8 cellular contexts compared by ENCODE assay signal in genomic region chr22:50262460-50262911, GRCh38. TPM values are rescaled to one million over a fixed set of nuclear protein-coding genes. Genes with fewer than 3 reads are reported as not detected.
A peak's percentile ranks its signal among the peaks of the same experiment; 100 is the strongest.
DNase-seq lines count a peak whose midpoint lies in the region; TF ChIP-seq lines count a peak whose summit lies in the region.

No MANE protein-coding gene starts in this region.

- H4K5ac ChIP-seq in mesendoderm (ENCODE audit: low read length), result no peak overlapping the region

- H3K56ac ChIP-seq in mesendoderm (ENCODE audit: low read length), result no peak overlapping the region

- H3K36me3 Mint-ChIP-seq in immature natural killer cell, result no peaks in the 10 kb centered on the region

- no peaks in the 10 kb centered on the region for H3K79me1 ChIP-seq in mesendoderm (ENCODE audit: low read length)

- H2AFZ ChIP-seq in GM23248, result no peak overlapping the region

- H3K9me3 Mint-ChIP-seq in immature natural killer cell, result no peaks in the 10 kb centered on the region

- no peak overlapping the region for H3K27ac Mint-ChIP-seq in immature natural killer cell

- H3K4me2 ChIP-seq in GM23248 (ENCODE audit: unreplicated experiment) (no peak overlapping the region), mesendoderm (ENCODE audit: low read length) (no peak overlapping the region)

- no peak overlapping the region for H2BK120ac ChIP-seq in mesendoderm (ENCODE audit: low read depth, low read length)

- no peak overlapping the region for H4K8ac ChIP-seq in mesendoderm (ENCODE audit: low read depth, low read length)

- TF ChIP-seq CTCF in C4-2B (conservative IDR thresholded peaks at IDR 0.05), result no peak

- H3K23ac ChIP-seq in mesendoderm (ENCODE audit: low read length), result no peak overlapping the region

- H2BK15ac ChIP-seq in mesendoderm (replicated peaks; ENCODE audit: low read depth), result no peak overlapping the region

- no peaks in the 10 kb centered on the region for H3K9me2 ChIP-seq in GM23248 (ENCODE audit: insufficient read depth)

- H3K27me3 ChIP-seq in GM23248 (replicated peaks; ENCODE audit: insufficient read depth) (no peaks in the 10 kb centered on the region), mesendoderm (ENCODE audit: insufficient read depth, low read length, poor library complexity) (no peaks in the 10 kb centered on the region)

- in situ Hi-C loops in GM23248 (cut with MboI), result no loop called here

- H2AK5ac ChIP-seq in mesendoderm (ENCODE audit: low read length), result no peak overlapping the region

- H3K9ac ChIP-seq in GM23248, result no peak overlapping the region
- H3K9ac ChIP-seq in mesendoderm (ENCODE audit: low read length), result no peak overlapping the region

- H3K36me3 ChIP-seq in GM23248 (ENCODE audit: low read depth), result no peaks in the 10 kb centered on the region
- no peaks in the 10 kb centered on the region for H3K36me3 ChIP-seq in mesendoderm (ENCODE audit: control insufficient read depth, insufficient read depth, low read length)

- H3K27ac ChIP-seq in C4-2B, result peak overlapping the region; percentile 84
- H3K27ac ChIP-seq in GM23248, result no peak overlapping the region
- no peak overlapping the region for H3K27ac ChIP-seq in mesendoderm (ENCODE audit: low read depth, low read length)

- H3K4me1 ChIP-seq in GM23248 (ENCODE audit: insufficient read depth) (0 out of 2 replicates have a peak, but pooled peaks cover 3% of the 10 kb centered on the region), mesendoderm (ENCODE audit: control insufficient read depth, low read depth, low read length) (no peaks in the 10 kb centered on the region)

- no peak overlapping the region for H3K18ac ChIP-seq in mesendoderm (ENCODE audit: low read length)

- peaks cover 2 to 9% (median 6%) of the 10 kb centered on the region in 3 donors for H3K27me3 Mint-ChIP-seq in immature natural killer cell (ENCODE audit: low read depth in 3 of 3)

- no peaks in the 10 kb centered on the region for H3F3A ChIP-seq in GM23248 (ENCODE audit: insufficient read depth)

- WGBS in GM23248 (ENCODE audit: low coverage in 1 of 2, low lambda C conversion rate in 2 of 2, missing lambda C conversion rate in 2 of 2), 2 experiments, result 44 to 58% methylated on average over 7 of the region's 7 CpGs
- no CpG with 5 or more reads among the region's 7 CpGs for WGBS in mesendoderm (ENCODE audit: extremely low coverage, insufficient coverage, low lambda C conversion rate)

- no peak overlapping the region for H3K4me3 ChIP-seq in GM23248
- no peak overlapping the region for H3K4me3 ChIP-seq in mesendoderm (ENCODE audit: low read length)

- no peak overlapping the region for H3K4ac ChIP-seq in mesendoderm (ENCODE audit: low read depth, low read length)

- H3K4me1 Mint-ChIP-seq in immature natural killer cell, result peaks cover 0 to 4% of the 10 kb centered on the region in 2 donors

- peak overlapping the region in 4 of 5 donors; percentile 33 to 76 (median 46) for H3K4me3 Mint-ChIP-seq in immature natural killer cell

- no peaks in the 10 kb centered on the region for H4K20me1 ChIP-seq in GM23248 (ENCODE audit: insufficient read depth)

- H3K9me3 ChIP-seq in GM23248 (ENCODE audit: low read depth), result no peaks in the 10 kb centered on the region

- DNase-seq in GM23248 (peak; percentile 52), SW480 (ENCODE audit: low spot score) (peak; percentile 70), immature natural killer cell (no peak), mesendoderm (no peak), germinal center (ENCODE audit: low spot score) (no peak), cortex of kidney (lab: John Stamatoyannopoulos, UW) (no peak), OCI-M1 (lab: John Stamatoyannopoulos, UW) (no peak)

- H3K79me2 ChIP-seq in GM23248 (ENCODE audit: insufficient read depth), result peaks cover 22% of the 10 kb centered on the region
- no peaks in the 10 kb centered on the region for H3K79me2 ChIP-seq in mesendoderm (ENCODE audit: control insufficient read depth, insufficient read depth, low read length)

- no peak overlapping the region for H2BK5ac ChIP-seq in mesendoderm (ENCODE audit: low read length)

RNA-seq across cellular contexts. Expression of gene MAPK12, which starts 1.0 kb away (rescaled TPM):
- 22.8 and 28.7 TPM in 2 replicates for total RNA-seq in GM23248 (2014; rRNA removed; shearing (Covaris generic))
- polyA plus RNA-seq in GM23248 (2016; fragmentation: Nextera tagmentation; extraction: Ambion mirVana) (20.7 and 23.2 TPM in 2 replicates), immature natural killer cell (under 1 TPM in 2 of 3 donors, not detected in 1; 0.13 to 0.31 TPM)
- 5.1 TPM for polyA plus RNA-seq in mesendoderm (2013, experiment 1 of 2)
- polyA plus RNA-seq in mesendoderm (2013, experiment 2 of 2), result 5.2 TPM

RNA-seq across cellular contexts. Expression of gene MAPK11, which starts 7.7 kb away (rescaled TPM):
- total RNA-seq in GM23248 (2014; rRNA removed; shearing (Covaris generic)), result 9.8 and 12.3 TPM in 2 replicates
- 1.0 and 1.2 TPM in 2 replicates for polyA plus RNA-seq in GM23248 (2016; fragmentation: Nextera tagmentation; extraction: Ambion mirVana)
- under 1 TPM in 2 of 3 donors, not detected in 1; 0.12 to 0.22 TPM for polyA plus RNA-seq in immature natural killer cell
- 0.42 TPM for polyA plus RNA-seq in mesendoderm (2013, experiment 1 of 2)
- polyA plus RNA-seq in mesendoderm (2013, experiment 2 of 2), result 0.36 TPM

RNA-seq across cellular contexts. Expression of gene HDAC10, which starts 11.4 kb away (rescaled TPM):
- total RNA-seq in GM23248 (2014; rRNA removed; shearing (Covaris generic)), result 16.8 and 19.2 TPM in 2 replicates
- polyA plus RNA-seq in GM23248 (2016; fragmentation: Nextera tagmentation; extraction: Ambion mirVana) (4.3 and 6.6 TPM in 2 replicates), immature natural killer cell (10 to 100 TPM in 2 of 3 donors, 1 to 10 TPM in 1; 10.0 to 13.4 (median 11.2) TPM)
- 8.9 TPM for polyA plus RNA-seq in mesendoderm (2013, experiment 1 of 2)
- 8.2 TPM for polyA plus RNA-seq in mesendoderm (2013, experiment 2 of 2)

RNA-seq across cellular contexts. Expression of gene TUBGCP6, which starts 17.7 kb away (rescaled TPM):
- total RNA-seq in GM23248 (2014; rRNA removed; shearing (Covaris generic)), result 32.0 and 33.8 TPM in 2 replicates
- polyA plus RNA-seq in GM23248 (2016; fragmentation: Nextera tagmentation; extraction: Ambion mirVana) (13.2 and 16.6 TPM in 2 replicates), immature natural killer cell (10 to 100 TPM in 2 of 3 donors, 1 to 10 TPM in 1; 5.2 to 18.0 (median 12.4) TPM)
- 8.0 TPM for polyA plus RNA-seq in mesendoderm (2013, experiment 1 of 2)
- 7.6 TPM for polyA plus RNA-seq in mesendoderm (2013, experiment 2 of 2)

RNA-seq across cellular contexts. Expression of gene PLXNB2, which starts 45.0 kb away (rescaled TPM):
- total RNA-seq in GM23248 (2014; rRNA removed; shearing (Covaris generic)), result 136 and 147 TPM in 2 replicates
- polyA plus RNA-seq in GM23248 (2016; fragmentation: Nextera tagmentation; extraction: Ambion mirVana) (123 and 136 TPM in 2 replicates), immature natural killer cell (1 to 10 TPM in 2 of 3 donors, not detected in 1; 1.1 to 1.6 TPM)
- polyA plus RNA-seq in mesendoderm (2013, experiment 1 of 2), result 34.1 TPM
- polyA plus RNA-seq in mesendoderm (2013, experiment 2 of 2), result 33.7 TPM

Comparison
In these comparisons a context has a peak if more than half of its experiments do, and no peak if none do; other contexts are left out.
1. DNase-seq: peak in GM23248 (single experiment) and SW480 (single experiment); none in immature natural killer cell (0 of 3), mesendoderm (single experiment), germinal center (single experiment), cortex of kidney (single experiment) and OCI-M1 (single experiment).
2. RNA of gene MAPK12, which starts 1.0 kb away (polyA plus RNA-seq): 20.7 to 23.2 TPM in GM23248; 0.13 to 0.31 TPM in immature natural killer cell; every median in the first group is over 10 times any median in the second.